11 cellular contexts compared by ENCODE assay signal in the genomic region with DNA sequence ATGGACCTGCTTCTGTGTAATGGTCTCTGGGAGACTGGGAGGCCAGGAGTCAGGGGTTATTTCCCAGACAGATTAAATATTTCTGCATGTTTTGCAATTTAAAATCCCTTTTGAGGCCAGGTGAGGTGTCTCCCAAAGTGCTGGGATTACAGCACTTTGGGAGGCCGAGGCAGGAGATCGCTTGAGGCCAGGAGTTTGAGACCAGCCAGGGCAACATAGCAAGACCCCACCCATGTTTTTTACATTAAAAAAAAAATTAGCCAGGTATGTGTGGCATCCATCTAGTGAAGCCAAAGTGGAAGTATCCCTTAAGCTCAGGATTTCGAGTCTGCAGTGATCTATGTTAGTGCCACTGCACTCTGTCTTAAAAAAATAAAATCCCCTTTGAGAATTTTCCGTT. TPM values are rescaled to one million over a fixed set of nuclear protein-coding genes. Genes with fewer than 3 reads are reported as not detected.
"Had no signal": no experiment of that assay in that cellular context is flagged by ENCODE, and none has a peak within 500 bp of the region (broad histone marks: within the 10 kb centered on the region; RNA-seq: fewer than 3 reads in every experiment).

No MANE protein-coding gene starts in this region.

- FAIRE-seq: H1, H54 had no signal

- H3K4me3 Mint-ChIP-seq: GM23338, H9, HFFc6 had no signal

- H3K9ac ChIP-seq: GM23248 had no signal

- H3K4me1 Mint-ChIP-seq: GM23338, H9 had no signal

- H3K4me1 ChIP-seq: HAP-1 had no signal

- H3K4me2 ChIP-seq: GM23338 had no signal

- H2AFZ ChIP-seq: GM23248, GM23338 had no signal

- H3K27ac Mint-ChIP-seq: GM23338, HFFc6 had no signal

- DNase-seq: GM23248, GOT3, H7, H9, HCEC 1CT, HFFc6 had no signal

- H3K27ac ChIP-seq: GM23248 had no signal

- ATAC-seq: GM23338, HCT116 had no signal

- H3K9me3 ChIP-seq: HAP-1 had no signal

- H3K36me3 ChIP-seq: HAP-1 had no signal

- H3K4me3 ChIP-seq: GM23248, GM23338, HAP-1 had no signal

- H3K9me3 Mint-ChIP-seq: GM23338, H9, HFFc6 had no signal

RNA-seq across cellular contexts. Expression of gene ZYG11A, which starts 44.9 kb away (rescaled TPM):
- total RNA-seq: GM23248 had no signal
